35 cellular contexts compared by ENCODE assay signal in genomic region chr19:18668252-18668631, GRCh38. TPM values are rescaled to one million over a fixed set of nuclear protein-coding genes. Genes with fewer than 3 reads are reported as not detected.
"Had no signal": no experiment of that assay in that cellular context is flagged by ENCODE, and none has a peak within 500 bp of the region (broad histone marks: within the 10 kb centered on the region; RNA-seq: fewer than 3 reads in every experiment).

No MANE protein-coding gene starts in this region.

- H3K27ac ChIP-seq: adrenal gland, body of pancreas, brain microvascular endothelial cell, breast epithelium, VCaP had no signal

- H3K36me3 Mint-ChIP-seq: activated naive CD4-positive, alpha-beta T cell treated with anti-CD3 and anti-CD28 coated beads, Interleukin-2, amount 50 U/mL, for 72 hours; activated naive CD8-positive, alpha-beta T cell treated with anti-CD3 and anti-CD28 coated beads for 36 hours had no signal

- H3K27me3 ChIP-seq: adrenal gland, body of pancreas, brain microvascular endothelial cell, breast epithelium had no signal

- H3K9me3 Mint-ChIP-seq: activated B cell treated with CpG ODN at 0.5 μM for 24 hours; activated CD4-positive, alpha-beta memory T cell treated with anti-CD3 and anti-CD28 coated beads for 36 hours; activated CD4-positive, alpha-beta T cell treated with anti-CD3 and anti-CD28 coated beads, Interleukin-2, amount 10 ng/mL, durations not matched to agents 24 days and 14 days; activated CD8-positive, alpha-beta T cell treated with anti-CD3 and anti-CD28 coated beads for 36 hours; activated naive CD4-positive, alpha-beta T cell treated with anti-CD3 and anti-CD28 coated beads for 36 hours; activated naive CD4-positive, alpha-beta T cell treated with anti-CD3 and anti-CD28 coated beads, Interleukin-2, amount 50 U/mL, for 72 hours; activated naive CD8-positive, alpha-beta T cell treated with anti-CD3 and anti-CD28 coated beads for 36 hours; activated T-cell treated with anti-CD3 and anti-CD28 coated beads, Interleukin-2, amount 50 U/mL, for 4 hours; activated T-cell treated with anti-CD3 and anti-CD28 coated beads, Interleukin-2, amount 50 U/mL, for 72 hours; activated T-helper 1 cell treated with anti-CD3 and anti-CD28 coated beads, Interleukin-12 subunit alpha, Interleukin-12 subunit beta, Interleukin-2, Interleukin-4 antibody, amounts not matched to agents 30 ng/mL and 10 ng/mL and 1 ng/mL, durations not matched to agents 14 hours and 24 hours and 36 hours; activated T-helper 17 cell treated with anti-CD3 and anti-CD28 coated beads, Interleukin-2, amount 50 U/mL, for 72 hours; T-helper 1 cell treated with Interleukin-12 subunit alpha and Interleukin-12 subunit beta and Interleukin-4 antibody, amounts not matched to agents 30 μg/mL and 1 μg/mL, for 36 hours; T-helper 2 cell treated with Interferon-gamma antibody and Interleukin-4, amounts not matched to agents 5 μg/mL and 100 μg/mL, for 36 hours had no signal

- H3K4me1 Mint-ChIP-seq: activated T-helper 17 cell treated with anti-CD3 and anti-CD28 coated beads, Interleukin-2, amount 50 U/mL, for 72 hours had no signal

- H3K27ac Mint-ChIP-seq: activated B cell treated with CpG ODN at 0.5 μM for 24 hours; activated CD4-positive, alpha-beta memory T cell treated with anti-CD3 and anti-CD28 coated beads for 36 hours; activated CD4-positive, alpha-beta T cell treated with anti-CD3 and anti-CD28 coated beads, Interleukin-2, amount 10 ng/mL, durations not matched to agents 24 days and 14 days; activated CD8-positive, alpha-beta T cell treated with anti-CD3 and anti-CD28 coated beads for 36 hours; activated naive CD4-positive, alpha-beta T cell treated with anti-CD3 and anti-CD28 coated beads for 36 hours; activated naive CD4-positive, alpha-beta T cell treated with anti-CD3 and anti-CD28 coated beads, Interleukin-2, amount 50 U/mL, for 72 hours; activated naive CD8-positive, alpha-beta T cell treated with anti-CD3 and anti-CD28 coated beads for 36 hours; activated T-cell treated with anti-CD3 and anti-CD28 coated beads, Interleukin-2, amount 50 U/mL, for 72 hours; activated T-helper 1 cell treated with anti-CD3 and anti-CD28 coated beads, Interleukin-12 subunit alpha, Interleukin-12 subunit beta, Interleukin-2, Interleukin-4 antibody, amounts not matched to agents 30 ng/mL and 10 ng/mL and 1 ng/mL, durations not matched to agents 14 hours and 24 hours and 36 hours; activated T-helper 17 cell treated with anti-CD3 and anti-CD28 coated beads, Interleukin-2, amount 50 U/mL, for 72 hours; T-helper 1 cell treated with Interleukin-12 subunit alpha and Interleukin-12 subunit beta and Interleukin-4 antibody, amounts not matched to agents 30 μg/mL and 1 μg/mL, for 36 hours; T-helper 2 cell treated with Interferon-gamma antibody and Interleukin-4, amounts not matched to agents 5 μg/mL and 100 μg/mL, for 36 hours had no signal

- H3K27me3 Mint-ChIP-seq: activated B cell treated with CpG ODN at 0.5 μM for 24 hours; activated CD4-positive, alpha-beta memory T cell treated with anti-CD3 and anti-CD28 coated beads for 36 hours; activated CD4-positive, alpha-beta T cell treated with anti-CD3 and anti-CD28 coated beads, Interleukin-2, amount 10 ng/mL, durations not matched to agents 24 days and 14 days; activated CD8-positive, alpha-beta T cell treated with anti-CD3 and anti-CD28 coated beads for 36 hours; activated naive CD8-positive, alpha-beta T cell treated with anti-CD3 and anti-CD28 coated beads for 36 hours; activated T-helper 17 cell treated with anti-CD3 and anti-CD28 coated beads, Interleukin-2, amount 50 U/mL, for 72 hours had no signal

- ATAC-seq: activated CD8-positive, alpha-beta T cell treated with anti-CD3 and anti-CD28 coated beads for 36 hours; activated naive CD4-positive, alpha-beta T cell treated with anti-CD3 and anti-CD28 coated beads, Interleukin-2, amount 50 U/mL, for 72 hours; activated T-cell treated with anti-CD3 and anti-CD28 coated beads, Interleukin-2, amount 50 U/mL, for 4 hours; activated T-cell treated with anti-CD3 and anti-CD28 coated beads, Interleukin-2, amount 50 U/mL, for 72 hours; activated T-helper 17 cell treated with anti-CD3 and anti-CD28 coated beads, Interleukin-2, amount 50 U/mL, for 72 hours; body of pancreas had no signal

- DNase-seq: activated B cell treated with CpG ODN at 0.5 μM for 24 hours; activated CD4-positive, alpha-beta memory T cell treated with anti-CD3 and anti-CD28 coated beads for 36 hours; activated CD4-positive, alpha-beta T cell treated with anti-CD3 and anti-CD28 coated beads for 4 hours; activated CD4-positive, alpha-beta T cell treated with anti-CD3 and anti-CD28 coated beads, Interleukin-2, amount 10 ng/mL, durations not matched to agents 24 days and 14 days; activated CD4-positive, alpha-beta T cell treated with anti-CD3 and anti-CD28 coated beads, Interleukin-2, amount 50 U/mL, for 1 hour; activated CD4-positive, alpha-beta T cell treated with anti-CD3 and anti-CD28 coated beads, Interleukin-2, amount 50 U/mL, for 4 hours; activated CD4-positive, CD25-positive, alpha-beta regulatory T cell treated with anti-CD3 and anti-CD28 coated beads, Interleukin-2, amount 50 U/mL, for 72 hours; activated CD8-positive, alpha-beta memory T cell treated with anti-CD3 and anti-CD28 coated beads, Interleukin-2, amount 50 U/mL, for 4 hours; activated CD8-positive, alpha-beta T cell treated with anti-CD3 and anti-CD28 coated beads for 36 hours; activated effector memory CD4-positive, alpha-beta T cell treated with anti-CD3 and anti-CD28 coated beads, Interleukin-2, amount 50 U/mL, for 16 hours; activated gamma-delta T cell treated with Interleukin-2 at 50 U/mL for 16 hours; activated naive CD4-positive, alpha-beta T cell; activated naive CD4-positive, alpha-beta T cell treated with anti-CD3 and anti-CD28 coated beads for 36 hours; activated naive CD4-positive, alpha-beta T cell treated with anti-CD3 and anti-CD28 coated beads, Interleukin-2, amount 50 U/mL, for 16 hours; activated naive CD8-positive, alpha-beta T cell treated with anti-CD3 and anti-CD28 coated beads for 36 hours; activated T-cell treated with anti-CD3 and anti-CD28 coated beads for 4 hours; activated T-cell treated with anti-CD3 and anti-CD28 coated beads, Interleukin-2, amount 50 U/mL, for 1 hour; activated T-cell treated with anti-CD3 and anti-CD28 coated beads, Interleukin-2, amount 50 U/mL, for 4 hours; activated T-cell treated with anti-CD3 and anti-CD28 coated beads, Interleukin-2, amount 50 U/mL, for 72 hours; amniotic stem cell; body of pancreas; brain microvascular endothelial cell; central memory CD4-positive, alpha-beta T cell; T-helper 1 cell; T-helper 2 cell; T-helper 9 cell had no signal

- H3K4me1 ChIP-seq: body of pancreas, breast epithelium had no signal

- H3K4me3 ChIP-seq: adrenal gland, body of pancreas, breast epithelium had no signal

- H3K9me3 ChIP-seq: adrenal gland, body of pancreas, breast epithelium had no signal

- H3K4me3 Mint-ChIP-seq: activated B cell treated with CpG ODN at 0.5 μM for 24 hours; activated CD4-positive, alpha-beta memory T cell treated with anti-CD3 and anti-CD28 coated beads for 36 hours; activated CD4-positive, alpha-beta T cell treated with anti-CD3 and anti-CD28 coated beads, Interleukin-2, amount 10 ng/mL, durations not matched to agents 24 days and 14 days; activated CD8-positive, alpha-beta T cell treated with anti-CD3 and anti-CD28 coated beads for 36 hours; activated naive CD4-positive, alpha-beta T cell treated with anti-CD3 and anti-CD28 coated beads for 36 hours; activated naive CD8-positive, alpha-beta T cell treated with anti-CD3 and anti-CD28 coated beads for 36 hours; activated T-cell treated with anti-CD3 and anti-CD28 coated beads, Interleukin-2, amount 50 U/mL, for 4 hours; activated T-cell treated with anti-CD3 and anti-CD28 coated beads, Interleukin-2, amount 50 U/mL, for 72 hours; activated T-helper 1 cell treated with anti-CD3 and anti-CD28 coated beads, Interleukin-12 subunit alpha, Interleukin-12 subunit beta, Interleukin-2, Interleukin-4 antibody, amounts not matched to agents 30 ng/mL and 10 ng/mL and 1 ng/mL, durations not matched to agents 14 hours and 24 hours and 36 hours; activated T-helper 17 cell treated with anti-CD3 and anti-CD28 coated beads, Interleukin-2, amount 50 U/mL, for 72 hours; T-helper 1 cell treated with Interleukin-12 subunit alpha and Interleukin-12 subunit beta and Interleukin-4 antibody, amounts not matched to agents 30 μg/mL and 1 μg/mL, for 36 hours; T-helper 2 cell treated with Interferon-gamma antibody and Interleukin-4, amounts not matched to agents 5 μg/mL and 100 μg/mL, for 36 hours had no signal

RNA-seq across cellular contexts. Expression of gene TMEM59L, which starts 55.6 kb away (rescaled TPM):
- total RNA-seq: activated B cell treated with CpG ODN at 0.5 μM for 24 hours; activated CD4-positive, alpha-beta T cell treated with anti-CD3 and anti-CD28 coated beads, Interleukin-2, amount 10 ng/mL, durations not matched to agents 24 days and 14 days; activated CD8-positive, alpha-beta memory T cell treated with anti-CD3 and anti-CD28 coated beads for 36 hours; activated CD8-positive, alpha-beta T cell treated with anti-CD3 and anti-CD28 coated beads for 36 hours; activated naive CD8-positive, alpha-beta T cell treated with anti-CD3 and anti-CD28 coated beads for 36 hours; activated T-cell treated with anti-CD3 and anti-CD28 coated beads, Interleukin-2, amount 50 U/mL, for 4 hours had no signal
